In genomic region chr10:21524526-21525366, GRCh38 we compare ENCODE assay signal across 9 cellular contexts. TPM values are rescaled to one million over a fixed set of nuclear protein-coding genes. Genes with fewer than 3 reads are reported as not detected.
DNase-seq lines count a peak whose midpoint lies in the region; ATAC-seq and TF ChIP-seq lines count a peak whose summit lies in the region.
"Had no signal": no experiment of that assay in that cellular context is flagged by ENCODE, and none has a peak within 500 bp of the region (broad histone marks: within the 10 kb centered on the region; RNA-seq: fewer than 3 reads in every experiment).

No MANE protein-coding gene starts in this region.

- H3K9me3 ChIP-seq in breast epithelium (no peaks in the 10 kb centered on the region), right lobe of liver (no peaks in the 10 kb centered on the region), tibial artery (no peaks in the 10 kb centered on the region)
- H3K9me3 ChIP-seq: BLaER1 treated with 17β-estradiol and CSF1 and Interleukin-3, amounts not matched to agents 10 nM and 100 nM had no signal

- peak overlapping the region; percentile 97 to 98 for H3K27ac ChIP-seq in breast epithelium
- peak overlapping the region; percentile 89 to 96 (median 94) for H3K27ac ChIP-seq in right lobe of liver
- H3K27ac ChIP-seq in tibial artery = peak overlapping the region; percentile 92 to 99
- H3K27ac ChIP-seq: BLaER1 treated with 17β-estradiol and CSF1 and Interleukin-3, amounts not matched to agents 10 nM and 100 nM had no signal

- DNase-seq in NCI-H1092 treated with DMSO at 0.1 percent for 48 hours (lab: John Stamatoyannopoulos, UW) = peak; percentile 73
- DNase-seq in NCI-H1092 (lab: John Stamatoyannopoulos, UW) = no peak
- DNase-seq in NAMALWA (ENCODE audit: low spot score) = peak; percentile 61
- no peak for DNase-seq in breast epithelium (ENCODE audit: low spot score in 2 of 2)
- DNase-seq in right lobe of liver = peak in 1 of 3 donors; percentile 57
- DNase-seq in tibial artery = no peak
- no peak for DNase-seq in middle frontal gyrus (ENCODE audit: extremely low spot score, low spot score)

- TF ChIP-seq POLR2A in breast epithelium (IDR thresholded peaks at IDR 0.05) (no peak), right lobe of liver (IDR thresholded peaks at IDR 0.05) (no peak)

- intact Hi-C loops in breast epithelium (cut with DNase I; ENCODE audit: low total_unique reads) = no loop called here
- intact Hi-C loops in right lobe of liver (cut with DNase I) = no loop called here
- intact Hi-C loops in tibial artery (cut with DNase I; ENCODE audit: low total_unique reads) = no loop called here

- H3K36me3 ChIP-seq in breast epithelium (no peaks in the 10 kb centered on the region), right lobe of liver (no peaks in the 10 kb centered on the region), tibial artery (no peaks in the 10 kb centered on the region)
- H3K36me3 ChIP-seq: BLaER1 treated with 17β-estradiol and CSF1 and Interleukin-3, amounts not matched to agents 10 nM and 100 nM had no signal

- H3K4me1 ChIP-seq in breast epithelium (no peaks in the 10 kb centered on the region), right lobe of liver (peaks cover 0 to 4% (median 0%) of the 10 kb centered on the region in 4 donors), tibial artery (no peaks in the 10 kb centered on the region)

- peak overlapping the region; percentile 64 to 77 (median 69) for H3K4me3 ChIP-seq in breast epithelium
- peak overlapping the region; percentile 64 to 66 (median 64) for H3K4me3 ChIP-seq in right lobe of liver
- peak overlapping the region; percentile 83 to 90 for H3K4me3 ChIP-seq in tibial artery

- WGBS in right lobe of liver (ENCODE audit: insufficient coverage, low coverage, low lambda C conversion rate, missing lambda C conversion rate) = 7% methylated on average over 23 of the region's 23 CpGs

- TF ChIP-seq CTCF in breast epithelium (IDR thresholded peaks at IDR 0.05) (no peak), right lobe of liver (IDR thresholded peaks at IDR 0.05) (no peak), tibial artery (IDR thresholded peaks at IDR 0.05) (no peak)

- H3K27me3 ChIP-seq in breast epithelium = peaks cover 0 to 6% of the 10 kb centered on the region in 2 donors
- no peaks in the 10 kb centered on the region for H3K27me3 ChIP-seq in right lobe of liver
- peaks cover 0 to 36% of the 10 kb centered on the region in 2 donors for H3K27me3 ChIP-seq in tibial artery

- ATAC-seq in right lobe of liver = peak in 2 of 4 donors; percentile 6 to 17
- ATAC-seq in GM21723 (IDR thresholded peaks at IDR 0.05; ENCODE audit: unreplicated experiment) = no peak

RNA-seq across cellular contexts. Expression of gene SKIDA1, which starts 0.7 kb away (rescaled TPM):
- total RNA-seq in breast epithelium (1 to 10 TPM in 1 of 3 donors, under 1 TPM in 2; 0.59 to 1.4 (median 0.98) TPM), right lobe of liver (1 to 10 TPM in 5 of 6 experiments, under 1 TPM in 1; 0.31 to 3.9 (median 2.1) TPM)

RNA-seq across cellular contexts. Expression of gene MLLT10, which starts 9.3 kb away (rescaled TPM):
- total RNA-seq in breast epithelium (10 to 100 TPM; 45.6 to 74.6 (median 58.0) TPM), right lobe of liver (10 to 100 TPM; 15.8 to 49.4 (median 20.1) TPM)

Comparison
In these comparisons a context has a peak if more than half of its experiments do, and no peak if none do; other contexts are left out.
1. DNase-seq: peak in NCI-H1092 treated with DMSO at 0.1 percent for 48 hours (single experiment) and NAMALWA (single experiment); none in NCI-H1092 (single experiment), breast epithelium (0 of 2), tibial artery (0 of 2) and middle frontal gyrus (single experiment).
2. Peak in every context shown above with its lines, with median percentiles within 50 percentile points of each other: H3K27ac ChIP-seq and H3K4me3 ChIP-seq.